ENCODE assay signal across 1 cellular context in the genomic region with DNA sequence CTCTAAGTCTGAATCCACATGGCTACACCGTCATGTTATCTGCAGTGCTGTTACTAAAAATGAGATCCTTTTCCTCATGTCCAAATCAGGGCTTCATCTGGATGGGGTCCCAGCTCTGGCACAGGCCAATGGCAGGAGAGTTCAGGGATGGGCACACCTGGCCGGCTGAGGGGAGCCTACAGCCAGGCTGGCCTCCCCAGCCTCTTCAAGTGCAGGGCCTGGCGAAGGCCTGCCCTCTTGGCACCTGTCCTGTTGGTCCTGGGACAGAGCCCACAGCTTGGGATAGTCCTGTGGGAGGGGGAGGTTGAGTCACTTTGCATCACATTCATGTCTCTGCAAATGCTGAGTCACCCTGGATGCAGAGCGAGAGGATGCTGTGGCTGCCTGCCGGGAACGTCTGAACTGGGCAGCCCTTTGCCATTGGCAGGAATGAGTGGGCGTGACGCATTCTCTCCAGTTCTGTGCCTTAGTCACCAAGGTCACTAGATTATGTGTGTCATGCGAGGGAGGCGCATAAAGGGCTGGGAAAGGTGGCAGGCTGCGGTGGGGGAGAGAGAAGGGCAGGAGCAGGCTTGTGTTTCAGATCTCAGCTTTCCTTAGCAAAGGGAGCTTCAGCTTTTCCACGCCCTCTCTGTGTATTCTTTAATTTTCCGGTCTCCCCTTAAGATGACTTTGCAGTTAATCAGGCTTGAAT.
A peak's percentile ranks its signal among the peaks of the same experiment; 100 is the strongest.
TF ChIP-seq lines count a peak whose summit lies in the region.

No MANE protein-coding gene starts in this region.

TF ChIP-seq in K562, 482 proteins besides CTCF, POLR2A, EP300 and RAD21 (continued from another document and continues in another):
- TF ChIP-seq NFE2L1 (tag; IDR thresholded peaks at IDR 0.05; ENCODE audit: borderline replicate concordance, low read depth) (peak; percentile 86), ZZZ3 (IDR thresholded peaks at IDR 0.05) (no peak), ZNF143 (CRISPR knock-in tag; IDR thresholded peaks at IDR 0.05) (no peak), ZBTB8A (IDR thresholded peaks at IDR 0.05; ENCODE audit: partially characterized antibody) (no peak), KDM4B (IDR thresholded peaks at IDR 0.05; ENCODE audit: borderline replicate concordance in 2 of 2, low read depth in 1 of 2) (no peak), TCF3 (CRISPR knock-in tag; IDR thresholded peaks at IDR 0.05) (peak; percentile 27; the same call in 1 of the 2 replicates), NCOA1 (IDR thresholded peaks at IDR 0.05; ENCODE audit: low read depth) (no peak; the same call in 1 of the 2 replicates), MYNN (IDR thresholded peaks at IDR 0.05) (peak; percentile 90), MYNN (CRISPR knock-in tag; IDR thresholded peaks at IDR 0.05) (no peak), ZNF780A (CRISPR knock-in tag; IDR thresholded peaks at IDR 0.05) (no peak), FOXP1 (CRISPR knock-in tag; IDR thresholded peaks at IDR 0.05) (no peak), MAFK (IDR thresholded peaks at IDR 0.05; ENCODE audit: low read length) (peak; percentile 94), NR3C1 (CRISPR knock-in tag; IDR thresholded peaks at IDR 0.05) (no peak), ZNF165 (CRISPR knock-in tag; IDR thresholded peaks at IDR 0.05; ENCODE audit: borderline replicate concordance) (no peak), ETV1 (tag; conservative IDR thresholded peaks at IDR 0.05; ENCODE audit: low read depth) (no peak; the same call in 1 of the 2 replicates), ZBTB1 (CRISPR knock-in tag; IDR thresholded peaks at IDR 0.05; ENCODE audit: borderline replicate concordance, low read depth) (no peak), ZNF584 (CRISPR knock-in tag; IDR thresholded peaks at IDR 0.05; ENCODE audit: low read depth) (peak; percentile 61; the same call in 1 of the 2 replicates), ZNF445 (CRISPR knock-in tag; IDR thresholded peaks at IDR 0.05; ENCODE audit: low read depth) (no peak), ETV6 (IDR thresholded peaks at IDR 0.05; ENCODE audit: borderline replicate concordance in 1 of 2, low read depth in 2 of 2, low read length in 1 of 2) (no peak), ETV6 (CRISPR knock-in tag; IDR thresholded peaks at IDR 0.05; ENCODE audit: borderline replicate concordance) (0 out of 2 replicates have a peak, but pooled peaks have one; percentile 37), GTF2F1 (IDR thresholded peaks at IDR 0.05; ENCODE audit: low read depth, low read length) (no peak), HLTF (IDR thresholded peaks at IDR 0.05) (no peak), HOXB6 (CRISPR knock-in tag; IDR thresholded peaks at IDR 0.05; ENCODE audit: borderline replicate concordance) (no peak), SNRNP70 (optimal IDR thresholded peaks at IDR 0.05; ENCODE audit: low read depth, low read length) (no peak), ZNF444 (CRISPR knock-in tag; IDR thresholded peaks at IDR 0.05) (no peak), HMGN3 (IDR thresholded peaks at IDR 0.05; ENCODE audit: borderline replicate concordance, extremely low read depth, insufficient read length, low read depth, low read length) (peak; percentile 43), PHF21A (IDR thresholded peaks at IDR 0.05; ENCODE audit: borderline replicate concordance, low read depth) (no peak), SMC3 (conservative IDR thresholded peaks at IDR 0.05; ENCODE audit: insufficient read depth, low read depth, low read length) (no peak), GABPB2 (CRISPR knock-in tag; conservative IDR thresholded peaks at IDR 0.05) (no peak), SMAD4 (CRISPR knock-in tag; conservative IDR thresholded peaks at IDR 0.05) (0 out of 2 replicates have a peak, but pooled peaks have one; percentile 41), POLR2B (IDR thresholded peaks at IDR 0.05; ENCODE audit: low read depth, partially characterized antibody) (no peak), ZSCAN32 (CRISPR knock-in tag; IDR thresholded peaks at IDR 0.05) (no peak), BACH1 (tag; IDR thresholded peaks at IDR 0.05) (peak; percentile 98), GABPA (tag; conservative IDR thresholded peaks at IDR 0.05; ENCODE audit: low read depth) (no peak), MCM2 (IDR thresholded peaks at IDR 0.05; ENCODE audit: low read depth) (no peak), MCM5 (IDR thresholded peaks at IDR 0.05; ENCODE audit: low read depth) (no peak), DNMT1 (IDR thresholded peaks at IDR 0.05) (no peak), JUND (IDR thresholded peaks at IDR 0.05; ENCODE audit: borderline replicate concordance, low read depth, low read length) (peak; percentile 92), JUND (tag; IDR thresholded peaks at IDR 0.05; ENCODE audit: borderline replicate concordance, low read depth, low read length) (peak; percentile 88; the same call in 2 of the 3 replicates)
- TF ChIP-seq, protein P1, sequence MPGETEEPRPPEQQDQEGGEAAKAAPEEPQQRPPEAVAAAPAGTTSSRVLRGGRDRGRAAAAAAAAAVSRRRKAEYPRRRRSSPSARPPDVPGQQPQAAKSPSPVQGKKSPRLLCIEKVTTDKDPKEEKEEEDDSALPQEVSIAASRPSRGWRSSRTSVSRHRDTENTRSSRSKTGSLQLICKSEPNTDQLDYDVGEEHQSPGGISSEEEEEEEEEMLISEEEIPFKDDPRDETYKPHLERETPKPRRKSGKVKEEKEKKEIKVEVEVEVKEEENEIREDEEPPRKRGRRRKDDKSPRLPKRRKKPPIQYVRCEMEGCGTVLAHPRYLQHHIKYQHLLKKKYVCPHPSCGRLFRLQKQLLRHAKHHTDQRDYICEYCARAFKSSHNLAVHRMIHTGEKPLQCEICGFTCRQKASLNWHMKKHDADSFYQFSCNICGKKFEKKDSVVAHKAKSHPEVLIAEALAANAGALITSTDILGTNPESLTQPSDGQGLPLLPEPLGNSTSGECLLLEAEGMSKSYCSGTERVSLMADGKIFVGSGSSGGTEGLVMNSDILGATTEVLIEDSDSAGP (CRISPR knock-in tag; IDR thresholded peaks at IDR 0.05), result no peak
- TF ChIP-seq, protein P2, sequence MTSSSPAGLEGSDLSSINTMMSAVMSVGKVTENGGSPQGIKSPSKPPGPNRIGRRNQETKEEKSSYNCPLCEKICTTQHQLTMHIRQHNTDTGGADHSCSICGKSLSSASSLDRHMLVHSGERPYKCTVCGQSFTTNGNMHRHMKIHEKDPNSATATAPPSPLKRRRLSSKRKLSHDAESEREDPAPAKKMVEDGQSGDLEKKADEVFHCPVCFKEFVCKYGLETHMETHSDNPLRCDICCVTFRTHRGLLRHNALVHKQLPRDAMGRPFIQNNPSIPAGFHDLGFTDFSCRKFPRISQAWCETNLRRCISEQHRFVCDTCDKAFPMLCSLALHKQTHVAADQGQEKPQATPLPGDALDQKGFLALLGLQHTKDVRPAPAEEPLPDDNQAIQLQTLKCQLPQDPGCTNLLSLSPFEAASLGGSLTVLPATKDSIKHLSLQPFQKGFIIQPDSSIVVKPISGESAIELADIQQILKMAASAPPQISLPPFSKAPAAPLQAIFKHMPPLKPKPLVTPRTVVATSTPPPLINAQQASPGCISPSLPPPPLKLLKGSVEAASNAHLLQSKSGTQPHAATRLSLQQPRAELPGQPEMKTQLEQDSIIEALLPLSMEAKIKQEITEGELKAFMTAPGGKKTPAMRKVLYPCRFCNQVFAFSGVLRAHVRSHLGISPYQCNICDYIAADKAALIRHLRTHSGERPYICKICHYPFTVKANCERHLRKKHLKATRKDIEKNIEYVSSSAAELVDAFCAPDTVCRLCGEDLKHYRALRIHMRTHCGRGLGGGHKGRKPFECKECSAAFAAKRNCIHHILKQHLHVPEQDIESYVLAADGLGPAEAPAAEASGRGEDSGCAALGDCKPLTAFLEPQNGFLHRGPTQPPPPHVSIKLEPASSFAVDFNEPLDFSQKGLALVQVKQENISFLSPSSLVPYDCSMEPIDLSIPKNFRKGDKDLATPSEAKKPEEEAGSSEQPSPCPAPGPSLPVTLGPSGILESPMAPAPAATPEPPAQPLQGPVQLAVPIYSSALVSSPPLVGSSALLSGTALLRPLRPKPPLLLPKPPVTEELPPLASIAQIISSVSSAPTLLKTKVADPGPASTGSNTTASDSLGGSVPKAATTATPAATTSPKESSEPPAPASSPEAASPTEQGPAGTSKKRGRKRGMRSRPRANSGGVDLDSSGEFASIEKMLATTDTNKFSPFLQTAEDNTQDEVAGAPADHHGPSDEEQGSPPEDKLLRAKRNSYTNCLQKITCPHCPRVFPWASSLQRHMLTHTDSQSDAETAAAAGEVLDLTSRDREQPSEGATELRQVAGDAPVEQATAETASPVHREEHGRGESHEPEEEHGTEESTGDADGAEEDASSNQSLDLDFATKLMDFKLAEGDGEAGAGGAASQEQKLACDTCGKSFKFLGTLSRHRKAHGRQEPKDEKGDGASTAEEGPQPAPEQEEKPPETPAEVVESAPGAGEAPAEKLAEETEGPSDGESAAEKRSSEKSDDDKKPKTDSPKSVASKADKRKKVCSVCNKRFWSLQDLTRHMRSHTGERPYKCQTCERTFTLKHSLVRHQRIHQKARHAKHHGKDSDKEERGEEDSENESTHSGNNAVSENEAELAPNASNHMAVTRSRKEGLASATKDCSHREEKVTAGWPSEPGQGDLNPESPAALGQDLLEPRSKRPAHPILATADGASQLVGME (CRISPR knock-in tag; IDR thresholded peaks at IDR 0.05), result 0 out of 2 replicates have a peak, but pooled peaks have one; percentile 79
- TF ChIP-seq, protein P3, sequence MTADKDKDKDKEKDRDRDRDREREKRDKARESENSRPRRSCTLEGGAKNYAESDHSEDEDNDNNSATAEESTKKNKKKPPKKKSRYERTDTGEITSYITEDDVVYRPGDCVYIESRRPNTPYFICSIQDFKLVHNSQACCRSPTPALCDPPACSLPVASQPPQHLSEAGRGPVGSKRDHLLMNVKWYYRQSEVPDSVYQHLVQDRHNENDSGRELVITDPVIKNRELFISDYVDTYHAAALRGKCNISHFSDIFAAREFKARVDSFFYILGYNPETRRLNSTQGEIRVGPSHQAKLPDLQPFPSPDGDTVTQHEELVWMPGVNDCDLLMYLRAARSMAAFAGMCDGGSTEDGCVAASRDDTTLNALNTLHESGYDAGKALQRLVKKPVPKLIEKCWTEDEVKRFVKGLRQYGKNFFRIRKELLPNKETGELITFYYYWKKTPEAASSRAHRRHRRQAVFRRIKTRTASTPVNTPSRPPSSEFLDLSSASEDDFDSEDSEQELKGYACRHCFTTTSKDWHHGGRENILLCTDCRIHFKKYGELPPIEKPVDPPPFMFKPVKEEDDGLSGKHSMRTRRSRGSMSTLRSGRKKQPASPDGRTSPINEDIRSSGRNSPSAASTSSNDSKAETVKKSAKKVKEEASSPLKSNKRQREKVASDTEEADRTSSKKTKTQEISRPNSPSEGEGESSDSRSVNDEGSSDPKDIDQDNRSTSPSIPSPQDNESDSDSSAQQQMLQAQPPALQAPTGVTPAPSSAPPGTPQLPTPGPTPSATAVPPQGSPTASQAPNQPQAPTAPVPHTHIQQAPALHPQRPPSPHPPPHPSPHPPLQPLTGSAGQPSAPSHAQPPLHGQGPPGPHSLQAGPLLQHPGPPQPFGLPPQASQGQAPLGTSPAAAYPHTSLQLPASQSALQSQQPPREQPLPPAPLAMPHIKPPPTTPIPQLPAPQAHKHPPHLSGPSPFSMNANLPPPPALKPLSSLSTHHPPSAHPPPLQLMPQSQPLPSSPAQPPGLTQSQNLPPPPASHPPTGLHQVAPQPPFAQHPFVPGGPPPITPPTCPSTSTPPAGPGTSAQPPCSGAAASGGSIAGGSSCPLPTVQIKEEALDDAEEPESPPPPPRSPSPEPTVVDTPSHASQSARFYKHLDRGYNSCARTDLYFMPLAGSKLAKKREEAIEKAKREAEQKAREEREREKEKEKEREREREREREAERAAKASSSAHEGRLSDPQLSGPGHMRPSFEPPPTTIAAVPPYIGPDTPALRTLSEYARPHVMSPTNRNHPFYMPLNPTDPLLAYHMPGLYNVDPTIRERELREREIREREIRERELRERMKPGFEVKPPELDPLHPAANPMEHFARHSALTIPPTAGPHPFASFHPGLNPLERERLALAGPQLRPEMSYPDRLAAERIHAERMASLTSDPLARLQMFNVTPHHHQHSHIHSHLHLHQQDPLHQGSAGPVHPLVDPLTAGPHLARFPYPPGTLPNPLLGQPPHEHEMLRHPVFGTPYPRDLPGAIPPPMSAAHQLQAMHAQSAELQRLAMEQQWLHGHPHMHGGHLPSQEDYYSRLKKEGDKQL (CRISPR knock-in tag; IDR thresholded peaks at IDR 0.05; ENCODE audit: borderline replicate concordance), result no peak
- TF ChIP-seq, protein P4, sequence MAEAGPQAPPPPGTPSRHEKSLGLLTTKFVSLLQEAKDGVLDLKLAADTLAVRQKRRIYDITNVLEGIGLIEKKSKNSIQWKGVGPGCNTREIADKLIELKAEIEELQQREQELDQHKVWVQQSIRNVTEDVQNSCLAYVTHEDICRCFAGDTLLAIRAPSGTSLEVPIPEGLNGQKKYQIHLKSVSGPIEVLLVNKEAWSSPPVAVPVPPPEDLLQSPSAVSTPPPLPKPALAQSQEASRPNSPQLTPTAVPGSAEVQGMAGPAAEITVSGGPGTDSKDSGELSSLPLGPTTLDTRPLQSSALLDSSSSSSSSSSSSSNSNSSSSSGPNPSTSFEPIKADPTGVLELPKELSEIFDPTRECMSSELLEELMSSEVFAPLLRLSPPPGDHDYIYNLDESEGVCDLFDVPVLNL (CRISPR knock-in tag; IDR thresholded peaks at IDR 0.05; ENCODE audit: low read depth), result no peak
- TF ChIP-seq, protein P5, sequence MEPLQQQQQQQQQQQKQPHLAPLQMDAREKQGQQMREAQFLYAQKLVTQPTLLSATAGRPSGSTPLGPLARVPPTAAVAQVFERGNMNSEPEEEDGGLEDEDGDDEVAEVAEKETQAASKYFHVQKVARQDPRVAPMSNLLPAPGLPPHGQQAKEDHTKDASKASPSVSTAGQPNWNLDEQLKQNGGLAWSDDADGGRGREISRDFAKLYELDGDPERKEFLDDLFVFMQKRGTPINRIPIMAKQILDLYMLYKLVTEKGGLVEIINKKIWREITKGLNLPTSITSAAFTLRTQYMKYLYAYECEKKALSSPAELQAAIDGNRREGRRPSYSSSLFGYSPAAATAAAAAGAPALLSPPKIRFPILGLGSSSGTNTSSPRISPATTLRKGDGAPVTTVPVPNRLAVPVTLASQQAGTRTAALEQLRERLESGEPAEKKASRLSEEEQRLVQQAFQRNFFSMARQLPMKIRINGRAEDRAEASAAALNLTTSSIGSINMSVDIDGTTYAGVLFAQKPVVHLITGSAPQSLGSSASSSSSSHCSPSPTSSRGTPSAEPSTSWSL (CRISPR knock-in tag; IDR thresholded peaks at IDR 0.05; ENCODE audit: borderline replicate concordance), result no peak
- TF ChIP-seq, protein P6, sequence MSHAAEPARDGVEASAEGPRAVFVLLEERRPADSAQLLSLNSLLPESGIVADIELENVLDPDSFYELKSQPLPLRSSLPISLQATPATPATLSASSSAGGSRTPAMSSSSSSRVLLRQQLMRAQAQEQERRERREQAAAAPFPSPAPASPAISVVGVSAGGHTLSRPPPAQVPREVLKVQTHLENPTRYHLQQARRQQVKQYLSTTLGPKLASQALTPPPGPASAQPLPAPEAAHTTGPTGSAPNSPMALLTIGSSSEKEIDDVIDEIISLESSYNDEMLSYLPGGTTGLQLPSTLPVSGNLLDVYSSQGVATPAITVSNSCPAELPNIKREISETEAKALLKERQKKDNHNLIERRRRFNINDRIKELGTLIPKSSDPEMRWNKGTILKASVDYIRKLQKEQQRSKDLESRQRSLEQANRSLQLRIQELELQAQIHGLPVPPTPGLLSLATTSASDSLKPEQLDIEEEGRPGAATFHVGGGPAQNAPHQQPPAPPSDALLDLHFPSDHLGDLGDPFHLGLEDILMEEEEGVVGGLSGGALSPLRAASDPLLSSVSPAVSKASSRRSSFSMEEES (CRISPR knock-in tag; IDR thresholded peaks at IDR 0.05), result no peak
- TF ChIP-seq, protein P7, sequence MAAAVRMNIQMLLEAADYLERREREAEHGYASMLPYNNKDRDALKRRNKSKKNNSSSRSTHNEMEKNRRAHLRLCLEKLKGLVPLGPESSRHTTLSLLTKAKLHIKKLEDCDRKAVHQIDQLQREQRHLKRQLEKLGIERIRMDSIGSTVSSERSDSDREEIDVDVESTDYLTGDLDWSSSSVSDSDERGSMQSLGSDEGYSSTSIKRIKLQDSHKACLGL (CRISPR knock-in tag; IDR thresholded peaks at IDR 0.05; ENCODE audit: borderline replicate concordance, poor library complexity, severe bottlenecking), result no peak
